1 cellular context compared by ENCODE assay signal in the genomic region with DNA sequence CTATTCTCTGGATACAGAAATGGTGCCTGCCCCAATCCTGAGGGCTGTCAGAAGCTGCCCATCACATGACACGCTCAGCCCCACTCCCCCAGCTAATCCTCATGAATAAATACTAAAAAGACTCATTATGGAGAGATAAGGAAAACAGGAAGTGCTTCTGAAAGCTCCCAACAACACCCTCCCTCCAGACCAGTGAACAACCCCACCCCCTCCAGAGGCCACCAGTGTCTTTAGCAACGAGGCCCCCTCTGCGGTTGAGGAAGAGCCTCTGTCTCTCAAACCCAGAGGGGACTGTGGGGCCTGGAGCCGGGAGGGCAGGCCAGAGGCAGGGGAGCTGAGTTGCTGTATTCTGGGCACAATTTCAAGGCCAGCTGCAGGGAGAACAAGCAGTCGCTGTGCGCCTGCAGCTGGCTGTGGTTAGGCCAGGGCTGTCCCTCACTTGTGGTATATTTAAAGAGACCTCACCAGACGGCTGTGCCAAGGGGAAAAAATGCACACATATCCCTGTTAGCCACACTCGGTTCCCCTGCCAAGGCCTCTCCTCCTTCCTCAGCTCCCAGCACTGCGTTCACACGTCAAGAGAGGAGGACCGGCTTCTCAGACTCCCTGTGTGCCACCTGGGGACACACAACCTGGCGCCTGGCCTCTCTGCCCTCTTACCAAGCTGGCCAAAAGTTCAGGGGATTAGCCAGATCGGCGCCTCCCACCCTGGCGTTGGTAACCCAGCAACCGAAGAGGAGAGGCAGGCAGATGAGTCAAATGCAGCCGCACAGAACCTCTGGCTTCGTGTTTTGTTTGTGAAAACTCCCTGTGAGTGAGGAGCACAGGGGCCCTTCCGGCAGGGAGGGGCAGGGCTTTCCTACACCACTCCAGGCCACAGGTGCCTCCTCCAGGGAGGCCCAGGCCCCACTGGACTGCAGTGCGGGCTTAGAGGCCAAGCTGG.
TF ChIP-seq lines count a peak whose summit lies in the region.

No MANE protein-coding gene starts in this region.

TF ChIP-seq in HepG2, 621 proteins besides CTCF, POLR2A, EP300 and RAD21 (continued from another document and continues in another):
- TF ChIP-seq, protein P1, sequence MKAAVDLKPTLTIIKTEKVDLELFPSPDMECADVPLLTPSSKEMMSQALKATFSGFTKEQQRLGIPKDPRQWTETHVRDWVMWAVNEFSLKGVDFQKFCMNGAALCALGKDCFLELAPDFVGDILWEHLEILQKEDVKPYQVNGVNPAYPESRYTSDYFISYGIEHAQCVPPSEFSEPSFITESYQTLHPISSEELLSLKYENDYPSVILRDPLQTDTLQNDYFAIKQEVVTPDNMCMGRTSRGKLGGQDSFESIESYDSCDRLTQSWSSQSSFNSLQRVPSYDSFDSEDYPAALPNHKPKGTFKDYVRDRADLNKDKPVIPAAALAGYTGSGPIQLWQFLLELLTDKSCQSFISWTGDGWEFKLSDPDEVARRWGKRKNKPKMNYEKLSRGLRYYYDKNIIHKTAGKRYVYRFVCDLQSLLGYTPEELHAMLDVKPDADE (CRISPR knock-in tag; IDR thresholded peaks at IDR 0.05), result no peak
- TF ChIP-seq RBAK (CRISPR knock-in tag; IDR thresholded peaks at IDR 0.05) (no peak), HNF4A (CRISPR knock-in tag; IDR thresholded peaks at IDR 0.05) (peak; percentile 49), CBX1 (IDR thresholded peaks at IDR 0.05; ENCODE audit: low read depth) (no peak), ZNF644 (CRISPR knock-in tag; IDR thresholded peaks at IDR 0.05; ENCODE audit: low read depth) (no peak), NFE2 (CRISPR knock-in tag; IDR thresholded peaks at IDR 0.05) (no peak), ZZZ3 (CRISPR knock-in tag; IDR thresholded peaks at IDR 0.05; ENCODE audit: borderline replicate concordance) (no peak), ZNF543 (CRISPR knock-in tag; IDR thresholded peaks at IDR 0.05) (0 out of 2 replicates have a peak, but pooled peaks have one; percentile 51), PRMT3 (CRISPR knock-in tag; IDR thresholded peaks at IDR 0.05; ENCODE audit: borderline replicate concordance, low read depth) (0 out of 2 replicates have a peak, but pooled peaks have one; percentile 25), SP4 (CRISPR knock-in tag; IDR thresholded peaks at IDR 0.05) (no peak), ZNF563 (CRISPR knock-in tag; IDR thresholded peaks at IDR 0.05) (0 out of 2 replicates have a peak, but pooled peaks have one; percentile 11), HMGA1 (CRISPR knock-in tag; conservative IDR thresholded peaks at IDR 0.05) (no peak), KLF15 (CRISPR knock-in tag; IDR thresholded peaks at IDR 0.05; ENCODE audit: borderline replicate concordance) (no peak), SNAPC2 (CRISPR knock-in tag; IDR thresholded peaks at IDR 0.05) (no peak), NFKB2 (CRISPR knock-in tag; IDR thresholded peaks at IDR 0.05; ENCODE audit: borderline replicate concordance) (no peak; the same call in 1 of the 2 replicates), ZNF143 (CRISPR knock-in tag; IDR thresholded peaks at IDR 0.05) (0 out of 2 replicates have a peak, but pooled peaks have one; percentile 15), U2AF2 (IDR thresholded peaks at IDR 0.05; ENCODE audit: low read depth, low read length) (no peak), KLF12 (CRISPR knock-in tag; IDR thresholded peaks at IDR 0.05; ENCODE audit: borderline replicate concordance) (no peak), KAT7 (CRISPR knock-in tag; IDR thresholded peaks at IDR 0.05; ENCODE audit: borderline replicate concordance) (no peak), KDM6A (CRISPR knock-in tag; IDR thresholded peaks at IDR 0.05; ENCODE audit: low read depth) (no peak), DPF2 (CRISPR knock-in tag; IDR thresholded peaks at IDR 0.05; ENCODE audit: borderline replicate concordance, low read depth) (no peak), KLF11 (CRISPR knock-in tag; IDR thresholded peaks at IDR 0.05) (no peak)
- TF ChIP-seq, protein P2, sequence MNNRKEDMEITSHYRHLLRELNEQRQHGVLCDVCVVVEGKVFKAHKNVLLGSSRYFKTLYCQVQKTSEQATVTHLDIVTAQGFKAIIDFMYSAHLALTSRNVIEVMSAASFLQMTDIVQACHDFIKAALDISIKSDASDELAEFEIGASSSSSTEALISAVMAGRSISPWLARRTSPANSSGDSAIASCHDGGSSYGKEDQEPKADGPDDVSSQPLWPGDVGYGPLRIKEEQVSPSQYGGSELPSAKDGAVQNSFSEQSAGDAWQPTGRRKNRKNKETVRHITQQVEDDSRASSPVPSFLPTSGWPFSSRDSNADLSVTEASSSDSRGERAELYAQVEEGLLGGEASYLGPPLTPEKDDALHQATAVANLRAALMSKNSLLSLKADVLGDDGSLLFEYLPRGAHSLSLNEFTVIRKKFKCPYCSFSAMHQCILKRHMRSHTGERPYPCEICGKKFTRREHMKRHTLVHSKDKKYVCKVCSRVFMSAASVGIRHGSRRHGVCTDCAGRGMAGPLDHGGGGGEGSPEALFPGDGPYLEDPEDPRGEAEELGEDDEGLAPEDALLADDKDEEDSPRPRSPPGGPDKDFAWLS (CRISPR knock-in tag; IDR thresholded peaks at IDR 0.05; ENCODE audit: borderline replicate concordance), result 0 out of 2 replicates have a peak, but pooled peaks have one; percentile 41
- TF ChIP-seq, protein P3, sequence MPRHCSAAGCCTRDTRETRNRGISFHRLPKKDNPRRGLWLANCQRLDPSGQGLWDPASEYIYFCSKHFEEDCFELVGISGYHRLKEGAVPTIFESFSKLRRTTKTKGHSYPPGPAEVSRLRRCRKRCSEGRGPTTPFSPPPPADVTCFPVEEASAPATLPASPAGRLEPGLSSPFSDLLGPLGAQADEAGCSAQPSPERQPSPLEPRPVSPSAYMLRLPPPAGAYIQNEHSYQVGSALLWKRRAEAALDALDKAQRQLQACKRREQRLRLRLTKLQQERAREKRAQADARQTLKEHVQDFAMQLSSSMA (CRISPR knock-in tag; IDR thresholded peaks at IDR 0.05), result no peak
- TF ChIP-seq, protein P4, sequence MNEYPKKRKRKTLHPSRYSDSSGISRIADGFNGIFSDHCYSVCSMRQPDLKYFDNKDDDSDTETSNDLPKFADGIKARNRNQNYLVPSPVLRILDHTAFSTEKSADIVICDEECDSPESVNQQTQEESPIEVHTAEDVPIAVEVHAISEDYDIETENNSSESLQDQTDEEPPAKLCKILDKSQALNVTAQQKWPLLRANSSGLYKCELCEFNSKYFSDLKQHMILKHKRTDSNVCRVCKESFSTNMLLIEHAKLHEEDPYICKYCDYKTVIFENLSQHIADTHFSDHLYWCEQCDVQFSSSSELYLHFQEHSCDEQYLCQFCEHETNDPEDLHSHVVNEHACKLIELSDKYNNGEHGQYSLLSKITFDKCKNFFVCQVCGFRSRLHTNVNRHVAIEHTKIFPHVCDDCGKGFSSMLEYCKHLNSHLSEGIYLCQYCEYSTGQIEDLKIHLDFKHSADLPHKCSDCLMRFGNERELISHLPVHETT (CRISPR knock-in tag; conservative IDR thresholded peaks at IDR 0.05), result no peak
- TF ChIP-seq, protein P5, sequence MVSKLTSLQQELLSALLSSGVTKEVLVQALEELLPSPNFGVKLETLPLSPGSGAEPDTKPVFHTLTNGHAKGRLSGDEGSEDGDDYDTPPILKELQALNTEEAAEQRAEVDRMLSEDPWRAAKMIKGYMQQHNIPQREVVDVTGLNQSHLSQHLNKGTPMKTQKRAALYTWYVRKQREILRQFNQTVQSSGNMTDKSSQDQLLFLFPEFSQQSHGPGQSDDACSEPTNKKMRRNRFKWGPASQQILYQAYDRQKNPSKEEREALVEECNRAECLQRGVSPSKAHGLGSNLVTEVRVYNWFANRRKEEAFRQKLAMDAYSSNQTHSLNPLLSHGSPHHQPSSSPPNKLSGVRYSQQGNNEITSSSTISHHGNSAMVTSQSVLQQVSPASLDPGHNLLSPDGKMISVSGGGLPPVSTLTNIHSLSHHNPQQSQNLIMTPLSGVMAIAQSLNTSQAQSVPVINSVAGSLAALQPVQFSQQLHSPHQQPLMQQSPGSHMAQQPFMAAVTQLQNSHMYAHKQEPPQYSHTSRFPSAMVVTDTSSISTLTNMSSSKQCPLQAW (CRISPR knock-in tag; IDR thresholded peaks at IDR 0.05), result no peak
- TF ChIP-seq, protein P6, sequence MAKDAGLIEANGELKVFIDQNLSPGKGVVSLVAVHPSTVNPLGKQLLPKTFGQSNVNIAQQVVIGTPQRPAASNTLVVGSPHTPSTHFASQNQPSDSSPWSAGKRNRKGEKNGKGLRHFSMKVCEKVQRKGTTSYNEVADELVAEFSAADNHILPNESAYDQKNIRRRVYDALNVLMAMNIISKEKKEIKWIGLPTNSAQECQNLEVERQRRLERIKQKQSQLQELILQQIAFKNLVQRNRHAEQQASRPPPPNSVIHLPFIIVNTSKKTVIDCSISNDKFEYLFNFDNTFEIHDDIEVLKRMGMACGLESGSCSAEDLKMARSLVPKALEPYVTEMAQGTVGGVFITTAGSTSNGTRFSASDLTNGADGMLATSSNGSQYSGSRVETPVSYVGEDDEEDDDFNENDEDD (CRISPR knock-in tag; IDR thresholded peaks at IDR 0.05; ENCODE audit: borderline replicate concordance), result peak; percentile 12; the same call in 1 of the 2 replicates
- TF ChIP-seq, protein P7, sequence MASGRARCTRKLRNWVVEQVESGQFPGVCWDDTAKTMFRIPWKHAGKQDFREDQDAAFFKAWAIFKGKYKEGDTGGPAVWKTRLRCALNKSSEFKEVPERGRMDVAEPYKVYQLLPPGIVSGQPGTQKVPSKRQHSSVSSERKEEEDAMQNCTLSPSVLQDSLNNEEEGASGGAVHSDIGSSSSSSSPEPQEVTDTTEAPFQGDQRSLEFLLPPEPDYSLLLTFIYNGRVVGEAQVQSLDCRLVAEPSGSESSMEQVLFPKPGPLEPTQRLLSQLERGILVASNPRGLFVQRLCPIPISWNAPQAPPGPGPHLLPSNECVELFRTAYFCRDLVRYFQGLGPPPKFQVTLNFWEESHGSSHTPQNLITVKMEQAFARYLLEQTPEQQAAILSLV (CRISPR knock-in tag; IDR thresholded peaks at IDR 0.05; ENCODE audit: borderline replicate concordance), result 0 out of 2 replicates have a peak, but pooled peaks have one; percentile 45
- TF ChIP-seq, protein P8, sequence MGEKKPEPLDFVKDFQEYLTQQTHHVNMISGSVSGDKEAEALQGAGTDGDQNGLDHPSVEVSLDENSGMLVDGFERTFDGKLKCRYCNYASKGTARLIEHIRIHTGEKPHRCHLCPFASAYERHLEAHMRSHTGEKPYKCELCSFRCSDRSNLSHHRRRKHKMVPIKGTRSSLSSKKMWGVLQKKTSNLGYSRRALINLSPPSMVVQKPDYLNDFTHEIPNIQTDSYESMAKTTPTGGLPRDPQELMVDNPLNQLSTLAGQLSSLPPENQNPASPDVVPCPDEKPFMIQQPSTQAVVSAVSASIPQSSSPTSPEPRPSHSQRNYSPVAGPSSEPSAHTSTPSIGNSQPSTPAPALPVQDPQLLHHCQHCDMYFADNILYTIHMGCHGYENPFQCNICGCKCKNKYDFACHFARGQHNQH (CRISPR knock-in tag; IDR thresholded peaks at IDR 0.05), result no peak; the same call in 1 of the 2 replicates
- TF ChIP-seq, protein P9, sequence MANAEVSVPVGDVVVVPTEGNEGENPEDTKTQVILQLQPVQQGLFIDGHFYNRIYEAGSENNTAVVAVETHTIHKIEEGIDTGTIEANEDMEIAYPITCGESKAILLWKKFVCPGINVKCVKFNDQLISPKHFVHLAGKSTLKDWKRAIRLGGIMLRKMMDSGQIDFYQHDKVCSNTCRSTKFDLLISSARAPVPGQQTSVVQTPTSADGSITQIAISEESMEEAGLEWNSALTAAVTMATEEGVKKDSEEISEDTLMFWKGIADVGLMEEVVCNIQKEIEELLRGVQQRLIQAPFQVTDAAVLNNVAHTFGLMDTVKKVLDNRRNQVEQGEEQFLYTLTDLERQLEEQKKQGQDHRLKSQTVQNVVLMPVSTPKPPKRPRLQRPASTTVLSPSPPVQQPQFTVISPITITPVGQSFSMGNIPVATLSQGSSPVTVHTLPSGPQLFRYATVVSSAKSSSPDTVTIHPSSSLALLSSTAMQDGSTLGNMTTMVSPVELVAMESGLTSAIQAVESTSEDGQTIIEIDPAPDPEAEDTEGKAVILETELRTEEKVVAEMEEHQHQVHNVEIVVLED (CRISPR knock-in tag; IDR thresholded peaks at IDR 0.05; ENCODE audit: borderline replicate concordance), result no peak
- TF ChIP-seq, protein P10, sequence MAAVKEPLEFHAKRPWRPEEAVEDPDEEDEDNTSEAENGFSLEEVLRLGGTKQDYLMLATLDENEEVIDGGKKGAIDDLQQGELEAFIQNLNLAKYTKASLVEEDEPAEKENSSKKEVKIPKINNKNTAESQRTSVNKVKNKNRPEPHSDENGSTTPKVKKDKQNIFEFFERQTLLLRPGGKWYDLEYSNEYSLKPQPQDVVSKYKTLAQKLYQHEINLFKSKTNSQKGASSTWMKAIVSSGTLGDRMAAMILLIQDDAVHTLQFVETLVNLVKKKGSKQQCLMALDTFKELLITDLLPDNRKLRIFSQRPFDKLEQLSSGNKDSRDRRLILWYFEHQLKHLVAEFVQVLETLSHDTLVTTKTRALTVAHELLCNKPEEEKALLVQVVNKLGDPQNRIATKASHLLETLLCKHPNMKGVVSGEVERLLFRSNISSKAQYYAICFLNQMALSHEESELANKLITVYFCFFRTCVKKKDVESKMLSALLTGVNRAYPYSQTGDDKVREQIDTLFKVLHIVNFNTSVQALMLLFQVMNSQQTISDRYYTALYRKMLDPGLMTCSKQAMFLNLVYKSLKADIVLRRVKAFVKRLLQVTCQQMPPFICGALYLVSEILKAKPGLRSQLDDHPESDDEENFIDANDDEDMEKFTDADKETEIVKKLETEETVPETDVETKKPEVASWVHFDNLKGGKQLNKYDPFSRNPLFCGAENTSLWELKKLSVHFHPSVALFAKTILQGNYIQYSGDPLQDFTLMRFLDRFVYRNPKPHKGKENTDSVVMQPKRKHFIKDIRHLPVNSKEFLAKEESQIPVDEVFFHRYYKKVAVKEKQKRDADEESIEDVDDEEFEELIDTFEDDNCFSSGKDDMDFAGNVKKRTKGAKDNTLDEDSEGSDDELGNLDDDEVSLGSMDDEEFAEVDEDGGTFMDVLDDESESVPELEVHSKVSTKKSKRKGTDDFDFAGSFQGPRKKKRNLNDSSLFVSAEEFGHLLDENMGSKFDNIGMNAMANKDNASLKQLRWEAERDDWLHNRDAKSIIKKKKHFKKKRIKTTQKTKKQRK (IDR thresholded peaks at IDR 0.05; ENCODE audit: low read length), result no peak
